Comparison of ENCODE assay signal across 8 cellular contexts in the genomic region with DNA sequence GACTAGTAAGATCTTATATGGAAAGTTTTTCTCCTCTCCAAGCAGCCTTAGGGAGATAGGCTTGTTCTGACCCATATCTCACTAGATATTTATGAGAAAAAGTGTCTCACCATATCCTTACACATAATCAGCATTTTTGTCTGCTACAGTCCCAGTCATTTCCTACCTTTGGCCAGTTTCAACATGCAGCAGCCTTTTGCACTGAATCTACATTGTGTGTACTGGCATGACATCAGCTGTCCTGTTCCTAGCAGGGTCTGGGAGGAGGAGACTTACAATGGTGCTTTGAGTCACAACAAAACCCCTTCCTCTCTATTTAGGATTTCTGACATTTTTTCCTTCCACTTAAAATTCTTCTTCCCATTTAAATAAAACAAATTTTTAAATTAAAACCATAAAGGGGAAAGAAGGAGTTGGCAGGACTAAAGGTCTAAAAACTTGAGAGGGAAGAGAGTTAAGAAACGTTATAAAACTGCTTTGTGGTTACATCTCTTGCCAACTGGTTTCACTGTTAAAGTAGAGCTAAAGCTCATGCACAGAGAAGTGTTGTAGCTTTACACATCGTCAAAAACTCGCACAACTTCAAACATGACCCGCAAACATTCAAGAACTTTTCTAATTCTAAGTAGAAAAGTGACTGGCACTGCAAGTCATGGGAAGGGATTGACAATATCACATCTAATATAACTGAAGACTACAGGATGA. TPM values are rescaled to one million over a fixed set of nuclear protein-coding genes. Genes with fewer than 3 reads are reported as not detected.
DNase-seq lines count a peak whose midpoint lies in the region; ATAC-seq and TF ChIP-seq lines count a peak whose summit lies in the region.

No MANE protein-coding gene starts in this region.

- intact Hi-C loops in spleen (cut with DNase I; ENCODE audit: low total_unique reads): loop anchor here (10.0 kb wide), 1 partner anchor 54 kb away; no protein-coding TSS in a partner anchor

- CTCF ChIA-PET in activated CD4-positive, alpha-beta T cell treated with anti-CD3 and anti-CD28 coated beads, Interleukin-2, amount 10 ng/mL, durations not matched to agents 7 days and 5 days (lab: Charles Lee): interaction anchor here (0.6 to 3.0 kb wide), 9 partner anchors 9 to 110 kb away, joined by 3 to 13 read pairs (median 6); partner anchors contain the start of gene COX14

- WGBS in gastroesophageal sphincter (ENCODE audit: low coverage in 1 of 2), 2 donors: 6 to 7% methylated on average over 4 of the region's 4 CpGs
- 4 to 6% (median 6%) methylated on average over 4 of the region's 4 CpGs for WGBS in spleen, 5 donors

- H3K27me3 ChIP-seq in gastroesophageal sphincter (no peaks in the 10 kb centered on the region), spleen (replicated peaks in 1 of 7) (no peaks in the 10 kb centered on the region)

- TF ChIP-seq CTCF in gastroesophageal sphincter (IDR thresholded peaks at IDR 0.05): no peak
- TF ChIP-seq CTCF in spleen (IDR thresholded peaks at IDR 0.05 in 8 of 11, conservative IDR thresholded peaks at IDR 0.05 in 3 of 11): no peak

- H3K27ac ChIP-seq in gastroesophageal sphincter: peak overlapping the region; percentile 77 to 88 (median 82)
- H3K27ac ChIP-seq in spleen: peak overlapping the region; percentile 73 to 87 (median 84)

- H3K4me3 ChIP-seq in gastroesophageal sphincter (peak overlapping the region; percentile 48 to 51), spleen (peak overlapping the region; percentile 36 to 69 (median 45))

- no peaks in the 10 kb centered on the region for H3K9me3 Mint-ChIP-seq in activated CD4-positive, alpha-beta T cell treated with anti-CD3 and anti-CD28 coated beads, Interleukin-2, amount 10 ng/mL, durations not matched to agents 7 days and 5 days

- no peak for TF ChIP-seq EP300 in gastroesophageal sphincter (IDR thresholded peaks at IDR 0.05)

- H3K27ac Mint-ChIP-seq in activated CD4-positive, alpha-beta T cell treated with anti-CD3 and anti-CD28 coated beads, Interleukin-2, amount 10 ng/mL, durations not matched to agents 7 days and 5 days: no peak overlapping the region

- peak; percentile 44 for DNase-seq in activated naive CD4-positive, alpha-beta T cell treated with Interleukin-2 at 50 U/mL for 16 hours
- DNase-seq in activated naive CD4-positive, alpha-beta T cell (lab: John Stamatoyannopoulos, UW): no peak
- peak; percentile 41 for DNase-seq in activated CD4-positive, alpha-beta T cell treated with anti-CD3 and anti-CD28 coated beads, Interleukin-2, amount 10 ng/mL, durations not matched to agents 7 days and 5 days
- DNase-seq in spleen (no peak), NCI-H82 treated with DMSO at 0.1 percent for 48 hours (lab: John Stamatoyannopoulos, UW; ENCODE audit: unreplicated experiment) (no peak), NCI-H226 (no peak)

- H3K4me3 Mint-ChIP-seq in activated CD4-positive, alpha-beta T cell treated with anti-CD3 and anti-CD28 coated beads, Interleukin-2, amount 10 ng/mL, durations not matched to agents 7 days and 5 days: no peak overlapping the region

- H3K9me3 ChIP-seq in gastroesophageal sphincter (no peaks in the 10 kb centered on the region), spleen (no peaks in the 10 kb centered on the region)

- H3K4me1 Mint-ChIP-seq in activated CD4-positive, alpha-beta T cell treated with anti-CD3 and anti-CD28 coated beads, Interleukin-2, amount 10 ng/mL, durations not matched to agents 7 days and 5 days: peaks cover 36% of the 10 kb centered on the region

- H3K27me3 Mint-ChIP-seq in activated CD4-positive, alpha-beta T cell treated with anti-CD3 and anti-CD28 coated beads, Interleukin-2, amount 10 ng/mL, durations not matched to agents 7 days and 5 days: no peaks in the 10 kb centered on the region

- H3K36me3 ChIP-seq in gastroesophageal sphincter: peaks cover 0 to 3% of the 10 kb centered on the region in 2 donors
- peaks cover 0 to 9% (median 0%) of the 10 kb centered on the region in 6 donors for H3K36me3 ChIP-seq in spleen

- TF ChIP-seq POLR2A in gastroesophageal sphincter (IDR thresholded peaks at IDR 0.05) (no peak), spleen (IDR thresholded peaks at IDR 0.05) (no peak)

- no peaks in the 10 kb centered on the region for H3K36me3 Mint-ChIP-seq in activated CD4-positive, alpha-beta T cell treated with anti-CD3 and anti-CD28 coated beads, Interleukin-2, amount 10 ng/mL, durations not matched to agents 7 days and 5 days (ENCODE audit: low read depth)

- H3K4me1 ChIP-seq in gastroesophageal sphincter (peaks cover 3 to 67% (median 17%) of the 10 kb centered on the region in 3 donors), spleen (peaks cover 10 to 74% (median 44%) of the 10 kb centered on the region in 6 donors)

- POLR2A ChIA-PET in activated CD4-positive, alpha-beta T cell treated with anti-CD3 and anti-CD28 coated beads, Interleukin-2, amount 10 ng/mL, durations not matched to agents 7 days and 5 days (lab: Charles Lee): interaction anchor here (1.5 kb wide), 1 partner anchor 63 kb away, joined by 6 read pairs; the partner anchor contains the start of gene LIMA1

- peak; percentile 34 for ATAC-seq in HG03469 (IDR thresholded peaks at IDR 0.05; ENCODE audit: unreplicated experiment)
- ATAC-seq in gastroesophageal sphincter: peak; percentile 47

RNA-seq across cellular contexts. Expression of gene CERS5, which starts 53.3 kb away (rescaled TPM):
- total RNA-seq in activated CD4-positive, alpha-beta T cell treated with anti-CD3 and anti-CD28 coated beads, Interleukin-2, amount 10 ng/mL, durations not matched to agents 7 days and 5 days: 10 to 100 TPM; 49.2 to 59.2 TPM
- 10 to 100 TPM; 23.4 to 27.9 (median 26.4) TPM for total RNA-seq in gastroesophageal sphincter
- 10 to 100 TPM; 21.8 to 55.9 (median 41.3) TPM for total RNA-seq in spleen
- 10 to 100 TPM; 40.3 to 90.8 (median 58.1) TPM for polyA plus RNA-seq in spleen

Comparison
In these comparisons a context has a peak if more than half of its experiments do, and no peak if none do; other contexts are left out.
1. DNase-seq: peak in activated naive CD4-positive, alpha-beta T cell treated with Interleukin-2 at 50 U/mL for 16 hours (single experiment) and activated CD4-positive, alpha-beta T cell treated with anti-CD3 and anti-CD28 coated beads, Interleukin-2, amount 10 ng/mL, durations not matched to agents 7 days and 5 days (single experiment); none in activated naive CD4-positive, alpha-beta T cell (0 of 4), spleen (single experiment), NCI-H82 treated with DMSO at 0.1 percent for 48 hours (single experiment) and NCI-H226 (single experiment).